In the genomic region with DNA sequence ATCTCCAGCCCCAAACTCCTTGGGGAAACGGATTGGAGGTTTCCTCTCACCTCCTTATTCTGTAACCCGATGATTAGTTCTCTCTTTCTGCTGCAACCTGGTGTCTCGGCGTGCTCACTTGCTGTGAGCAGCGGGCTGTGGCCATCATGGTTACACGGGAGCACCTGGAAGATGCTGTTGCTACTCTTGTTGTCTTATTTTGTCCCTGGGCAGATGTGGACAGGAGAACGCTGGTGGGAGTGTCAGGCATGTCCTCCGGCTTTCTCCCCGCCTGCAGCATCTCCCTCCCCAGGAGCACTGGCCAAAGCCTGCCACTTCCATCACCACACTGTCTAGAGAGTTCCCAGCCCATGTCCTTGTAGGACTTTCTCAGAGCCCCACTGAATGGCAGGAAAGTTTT, we compare ENCODE assay signal across 22 cellular contexts.
"Had no signal": no experiment of that assay in that cellular context is flagged by ENCODE, and none has a peak within 500 bp of the region (broad histone marks: within the 10 kb centered on the region; RNA-seq: fewer than 3 reads in every experiment).

No MANE protein-coding gene starts in this region.

- H3K27me3 ChIP-seq: MG63, SJSA1 had no signal

- DNase-seq: KBM-7, MG63, NCI-H1092, NCI-H1105 treated with DMSO at 0.1 percent for 48 hours, NCI-H1417 treated with DMSO at 0.1 percent for 48 hours, NCI-H146, NCI-H1694 treated with DMSO at 0.1 percent for 48 hours, NCI-H1930, NCI-H2081, NCI-H2107, NCI-H226, NCI-H446, NCI-H510A, NCI-H524 treated with DMSO at 0.1 percent for 48 hours, NCI-H69, NCI-H774, Right ventricle myocardium superior, RPMI8226, SIG-M5 had no signal

- H3K27ac ChIP-seq: HL-60, SJSA1, SK-N-MC had no signal

- H3K9me3 ChIP-seq: MG63, SJSA1 had no signal

- H3K4me1 ChIP-seq: SJSA1 had no signal

- H3K4me3 ChIP-seq: MG63, SJSA1, SK-N-MC had no signal

- H3K36me3 ChIP-seq: MG63, SJSA1 had no signal
